ENCODE assay signal across 1 cellular context in the genomic region with DNA sequence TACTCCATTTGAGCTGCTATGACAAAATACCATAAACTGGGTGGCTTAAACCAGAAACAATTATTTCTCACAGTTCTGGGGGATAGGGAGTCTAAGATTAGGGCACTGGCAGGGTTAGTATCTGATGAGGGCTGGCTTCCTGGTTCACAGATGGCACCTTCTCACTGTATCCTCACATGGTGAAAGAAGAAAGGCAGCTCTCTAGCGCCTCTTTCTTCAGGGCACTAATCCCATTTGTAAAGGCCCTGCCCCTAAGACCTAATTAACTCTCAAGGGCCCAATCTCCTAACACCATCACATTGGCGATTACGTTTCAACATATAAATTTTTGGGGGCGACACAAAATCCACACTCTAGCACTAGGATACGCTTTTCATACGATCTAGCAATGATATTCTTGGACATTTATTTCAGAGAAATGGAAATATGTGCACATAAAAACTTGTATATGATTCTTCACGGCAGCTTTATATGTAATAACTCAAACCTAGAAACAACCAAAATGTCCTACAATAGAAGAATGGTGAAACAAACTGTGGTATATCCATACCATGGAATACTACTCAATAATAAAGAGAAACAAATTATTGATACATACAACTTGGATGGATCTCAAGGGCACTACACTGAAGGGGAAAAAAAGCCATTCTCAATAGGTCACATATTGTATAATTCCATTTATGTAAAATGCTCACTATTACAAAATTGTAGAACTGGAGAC.
TF ChIP-seq lines count a peak whose summit lies in the region.

No MANE protein-coding gene starts in this region.

TF ChIP-seq in SK-N-SH, 30 proteins besides CTCF, POLR2A, EP300 and RAD21 (continued from another document):
- TF ChIP-seq, protein P1, sequence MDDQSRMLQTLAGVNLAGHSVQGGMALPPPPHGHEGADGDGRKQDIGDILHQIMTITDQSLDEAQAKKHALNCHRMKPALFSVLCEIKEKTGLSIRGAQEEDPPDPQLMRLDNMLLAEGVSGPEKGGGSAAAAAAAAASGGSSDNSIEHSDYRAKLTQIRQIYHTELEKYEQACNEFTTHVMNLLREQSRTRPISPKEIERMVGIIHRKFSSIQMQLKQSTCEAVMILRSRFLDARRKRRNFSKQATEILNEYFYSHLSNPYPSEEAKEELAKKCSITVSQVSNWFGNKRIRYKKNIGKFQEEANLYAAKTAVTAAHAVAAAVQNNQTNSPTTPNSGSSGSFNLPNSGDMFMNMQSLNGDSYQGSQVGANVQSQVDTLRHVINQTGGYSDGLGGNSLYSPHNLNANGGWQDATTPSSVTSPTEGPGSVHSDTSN (IDR thresholded peaks at IDR 0.05): no peak
- TF ChIP-seq RFX5 (IDR thresholded peaks at IDR 0.05; ENCODE audit: low read length): no peak
- TF ChIP-seq SIN3A (IDR thresholded peaks at IDR 0.05; ENCODE audit: borderline replicate concordance, low read depth, low read length): no peak
- no peak for TF ChIP-seq RCOR1 (IDR thresholded peaks at IDR 0.05; ENCODE audit: low read length)
- no peak for TF ChIP-seq YY1 (IDR thresholded peaks at IDR 0.05; ENCODE audit: low read depth)
- TF ChIP-seq, protein P2, sequence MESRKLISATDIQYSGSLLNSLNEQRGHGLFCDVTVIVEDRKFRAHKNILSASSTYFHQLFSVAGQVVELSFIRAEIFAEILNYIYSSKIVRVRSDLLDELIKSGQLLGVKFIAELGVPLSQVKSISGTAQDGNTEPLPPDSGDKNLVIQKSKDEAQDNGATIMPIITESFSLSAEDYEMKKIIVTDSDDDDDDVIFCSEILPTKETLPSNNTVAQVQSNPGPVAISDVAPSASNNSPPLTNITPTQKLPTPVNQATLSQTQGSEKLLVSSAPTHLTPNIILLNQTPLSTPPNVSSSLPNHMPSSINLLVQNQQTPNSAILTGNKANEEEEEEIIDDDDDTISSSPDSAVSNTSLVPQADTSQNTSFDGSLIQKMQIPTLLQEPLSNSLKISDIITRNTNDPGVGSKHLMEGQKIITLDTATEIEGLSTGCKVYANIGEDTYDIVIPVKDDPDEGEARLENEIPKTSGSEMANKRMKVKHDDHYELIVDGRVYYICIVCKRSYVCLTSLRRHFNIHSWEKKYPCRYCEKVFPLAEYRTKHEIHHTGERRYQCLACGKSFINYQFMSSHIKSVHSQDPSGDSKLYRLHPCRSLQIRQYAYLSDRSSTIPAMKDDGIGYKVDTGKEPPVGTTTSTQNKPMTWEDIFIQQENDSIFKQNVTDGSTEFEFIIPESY (IDR thresholded peaks at IDR 0.05; ENCODE audit: borderline replicate concordance, low read depth): no peak
- TF ChIP-seq, protein P3, sequence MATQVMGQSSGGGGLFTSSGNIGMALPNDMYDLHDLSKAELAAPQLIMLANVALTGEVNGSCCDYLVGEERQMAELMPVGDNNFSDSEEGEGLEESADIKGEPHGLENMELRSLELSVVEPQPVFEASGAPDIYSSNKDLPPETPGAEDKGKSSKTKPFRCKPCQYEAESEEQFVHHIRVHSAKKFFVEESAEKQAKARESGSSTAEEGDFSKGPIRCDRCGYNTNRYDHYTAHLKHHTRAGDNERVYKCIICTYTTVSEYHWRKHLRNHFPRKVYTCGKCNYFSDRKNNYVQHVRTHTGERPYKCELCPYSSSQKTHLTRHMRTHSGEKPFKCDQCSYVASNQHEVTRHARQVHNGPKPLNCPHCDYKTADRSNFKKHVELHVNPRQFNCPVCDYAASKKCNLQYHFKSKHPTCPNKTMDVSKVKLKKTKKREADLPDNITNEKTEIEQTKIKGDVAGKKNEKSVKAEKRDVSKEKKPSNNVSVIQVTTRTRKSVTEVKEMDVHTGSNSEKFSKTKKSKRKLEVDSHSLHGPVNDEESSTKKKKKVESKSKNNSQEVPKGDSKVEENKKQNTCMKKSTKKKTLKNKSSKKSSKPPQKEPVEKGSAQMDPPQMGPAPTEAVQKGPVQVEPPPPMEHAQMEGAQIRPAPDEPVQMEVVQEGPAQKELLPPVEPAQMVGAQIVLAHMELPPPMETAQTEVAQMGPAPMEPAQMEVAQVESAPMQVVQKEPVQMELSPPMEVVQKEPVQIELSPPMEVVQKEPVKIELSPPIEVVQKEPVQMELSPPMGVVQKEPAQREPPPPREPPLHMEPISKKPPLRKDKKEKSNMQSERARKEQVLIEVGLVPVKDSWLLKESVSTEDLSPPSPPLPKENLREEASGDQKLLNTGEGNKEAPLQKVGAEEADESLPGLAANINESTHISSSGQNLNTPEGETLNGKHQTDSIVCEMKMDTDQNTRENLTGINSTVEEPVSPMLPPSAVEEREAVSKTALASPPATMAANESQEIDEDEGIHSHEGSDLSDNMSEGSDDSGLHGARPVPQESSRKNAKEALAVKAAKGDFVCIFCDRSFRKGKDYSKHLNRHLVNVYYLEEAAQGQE (IDR thresholded peaks at IDR 0.05; ENCODE audit: low read depth, low read length): no peak
- TF ChIP-seq FOSL2 (IDR thresholded peaks at IDR 0.05; ENCODE audit: borderline replicate concordance, low read depth): no peak
- TF ChIP-seq JUND (IDR thresholded peaks at IDR 0.05): no peak
- TF ChIP-seq SMC3 (IDR thresholded peaks at IDR 0.05; ENCODE audit: low read depth, low read length): no peak
- TF ChIP-seq EZH2phosphoT487 (IDR thresholded peaks at IDR 0.05; ENCODE audit: borderline replicate concordance, low read depth): no peak
- TF ChIP-seq POLR2AphosphoS5 (IDR thresholded peaks at IDR 0.05; ENCODE audit: low read depth, low read length): no peak
- no peak for TF ChIP-seq ELF1 (IDR thresholded peaks at IDR 0.05)
- no peak for TF ChIP-seq TEAD4 (IDR thresholded peaks at IDR 0.05; ENCODE audit: borderline replicate concordance, insufficient read depth)
- no peak for TF ChIP-seq TCF12 (IDR thresholded peaks at IDR 0.05)
TF ChIP-seq in SK-N-SH: peak in this region for 0.
